ENCODE assay signal across 8 cellular contexts in the genomic region with DNA sequence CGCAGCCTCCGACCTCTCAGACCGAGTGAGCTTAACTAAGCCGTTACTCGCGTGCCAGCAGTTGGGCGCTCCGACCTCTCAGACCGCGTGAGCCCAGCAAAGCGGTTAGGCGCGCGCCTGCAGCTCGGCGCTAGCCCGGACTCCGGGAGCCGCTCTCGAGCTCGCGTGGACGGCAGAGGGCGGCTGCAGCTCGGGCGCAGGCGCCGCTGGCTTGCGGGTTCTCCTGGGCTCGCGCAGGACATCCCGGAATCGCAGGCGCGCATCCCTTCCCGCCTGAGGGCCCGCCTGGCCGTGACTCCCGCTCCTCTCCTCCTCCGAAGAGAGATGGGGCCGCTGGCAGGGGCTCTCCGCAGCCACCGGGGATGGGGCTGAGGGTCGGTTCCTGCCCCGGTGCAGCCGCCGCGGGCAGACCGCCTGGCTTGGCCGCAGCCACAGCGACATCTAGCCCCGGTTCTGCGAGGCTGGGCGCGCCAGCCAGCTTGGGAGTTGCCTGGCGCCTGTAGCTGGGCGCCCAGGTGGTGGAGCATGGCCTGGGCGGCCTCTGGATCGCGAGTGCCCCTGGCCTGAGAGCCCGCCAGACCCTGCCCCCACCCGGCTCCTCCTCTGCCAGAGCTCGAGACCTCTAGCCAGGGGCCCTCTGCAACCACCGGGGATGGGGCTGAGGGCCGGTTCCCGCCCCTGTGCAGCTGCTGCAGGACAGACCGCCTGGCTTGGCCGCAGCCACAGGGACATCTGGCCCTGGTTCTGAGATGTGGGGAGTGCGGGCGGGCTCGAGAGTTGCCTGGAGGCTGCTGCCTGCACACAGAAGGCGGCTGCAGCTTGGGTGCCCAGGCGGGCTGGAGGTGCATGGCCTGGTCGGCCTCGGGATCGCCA.
A peak's percentile ranks its signal among the peaks of the same experiment; 100 is the strongest.
DNase-seq lines count a peak whose midpoint lies in the region; ATAC-seq and TF ChIP-seq lines count a peak whose summit lies in the region.
"Not testable (repeated sequence)": the region's sequence is repeated elsewhere in the genome, so short reads cannot be mapped to it uniquely, and the experiment has no call there.

No MANE protein-coding gene starts in this region.

- not testable (repeated sequence) for H3K27ac Mint-ChIP-seq in T-helper 2 cell treated with Interferon-gamma antibody and Interleukin-4, amounts not matched to agents 5 μg/mL and 100 μg/mL, for 36 hours; activated naive CD4-positive, alpha-beta T cell treated with anti-CD3 and anti-CD28 coated beads, Interleukin-2, amount 10 ng/mL, durations not matched to agents 7 days and 5 days

- not testable (repeated sequence) for ATAC-seq in thoracic aorta (ENCODE audit: insufficient number of reproducible peaks, low FRiP score, low read depth)

- not testable (repeated sequence) for H3K36me3 Mint-ChIP-seq in T-helper 2 cell treated with Interferon-gamma antibody and Interleukin-4, amounts not matched to agents 5 μg/mL and 100 μg/mL, for 36 hours (ENCODE audit: low read depth); activated naive CD4-positive, alpha-beta T cell treated with anti-CD3 and anti-CD28 coated beads, Interleukin-2, amount 10 ng/mL, durations not matched to agents 7 days and 5 days

- peaks cover 69% of the 10 kb centered on the region for H3K27me3 Mint-ChIP-seq in T-helper 2 cell treated with Interferon-gamma antibody and Interleukin-4, amounts not matched to agents 5 μg/mL and 100 μg/mL, for 36 hours (ENCODE audit: low read depth)
- peaks cover 41% of the 10 kb centered on the region for H3K27me3 Mint-ChIP-seq in activated naive CD4-positive, alpha-beta T cell treated with anti-CD3 and anti-CD28 coated beads, Interleukin-2, amount 10 ng/mL, durations not matched to agents 7 days and 5 days

- H3K9me3 Mint-ChIP-seq in T-helper 2 cell treated with Interferon-gamma antibody and Interleukin-4, amounts not matched to agents 5 μg/mL and 100 μg/mL, for 36 hours; activated naive CD4-positive, alpha-beta T cell treated with anti-CD3 and anti-CD28 coated beads, Interleukin-2, amount 10 ng/mL, durations not matched to agents 7 days and 5 days: not testable (repeated sequence)

- H3K4me3 Mint-ChIP-seq in T-helper 2 cell treated with Interferon-gamma antibody and Interleukin-4, amounts not matched to agents 5 μg/mL and 100 μg/mL, for 36 hours: peak overlapping the region; percentile 57
- H3K4me3 Mint-ChIP-seq in activated naive CD4-positive, alpha-beta T cell treated with anti-CD3 and anti-CD28 coated beads, Interleukin-2, amount 10 ng/mL, durations not matched to agents 7 days and 5 days: peak overlapping the region; percentile 66

- TF ChIP-seq CTCF in epithelial cell of esophagus (IDR thresholded peaks at IDR 0.05; ENCODE audit: insufficient read depth, low read depth, low read length, missing control alignments); retinal pigment epithelial cell (conservative IDR thresholded peaks at IDR 0.05; ENCODE audit: low read depth, low read length); thoracic aorta (IDR thresholded peaks at IDR 0.05): not testable (repeated sequence)

- DNase-seq in EL: peak; percentile 58
- peak; percentile 22 to 47 for DNase-seq in NCI-H1930 (lab: John Stamatoyannopoulos, UW)
- DNase-seq in T-helper 2 cell treated with Interferon-gamma antibody and Interleukin-4, amounts not matched to agents 5 μg/mL and 100 μg/mL, for 36 hours (ENCODE audit: low spot score): peak; percentile 59
- DNase-seq in activated naive CD4-positive, alpha-beta T cell treated with anti-CD3 and anti-CD28 coated beads, Interleukin-2, amount 10 ng/mL, durations not matched to agents 7 days and 5 days: peak; percentile 80
- peak; percentile 76 for DNase-seq in epithelial cell of esophagus (ENCODE audit: low read depth)
- peak; percentile 74 for DNase-seq in kidney tubule cell (ENCODE audit: low spot score)
- peak; percentile 39 for DNase-seq in retinal pigment epithelial cell (ENCODE audit: low read depth)
- not testable (repeated sequence) for DNase-seq in thoracic aorta (ENCODE audit: low spot score)

- H3K9me3 ChIP-seq in thoracic aorta: not testable (repeated sequence)

- H3K4me1 ChIP-seq in thoracic aorta (ENCODE audit: control insufficient read depth in 1 of 2, low read depth in 2 of 2): not testable (repeated sequence)

- H3K36me3 ChIP-seq in thoracic aorta: not testable (repeated sequence)

- H3K4me1 Mint-ChIP-seq in T-helper 2 cell treated with Interferon-gamma antibody and Interleukin-4, amounts not matched to agents 5 μg/mL and 100 μg/mL, for 36 hours (ENCODE audit: low read depth); activated naive CD4-positive, alpha-beta T cell treated with anti-CD3 and anti-CD28 coated beads, Interleukin-2, amount 10 ng/mL, durations not matched to agents 7 days and 5 days: not testable (repeated sequence)

- H3K27ac ChIP-seq in thoracic aorta: not testable (repeated sequence)

- not testable (repeated sequence) for H3K4me3 ChIP-seq in epithelial cell of esophagus (ENCODE audit: low read length)
- H3K4me3 ChIP-seq in retinal pigment epithelial cell (ENCODE audit: low read length) (peak overlapping the region; percentile 41), thoracic aorta (peak overlapping the region; percentile 65)

- CTCF ChIA-PET in activated naive CD4-positive, alpha-beta T cell treated with anti-CD3 and anti-CD28 coated beads, Interleukin-2, amount 10 ng/mL, durations not matched to agents 7 days and 5 days (lab: Charles Lee): interaction anchor here (1.3 kb wide), 1 partner anchor 346 kb away, joined by 3 read pairs; no protein-coding TSS in a partner anchor

- H3K27me3 ChIP-seq in thoracic aorta (replicated peaks; ENCODE audit: insufficient read depth): not testable (repeated sequence)
